ENCODE assay signal across 14 cellular contexts in the genomic region with DNA sequence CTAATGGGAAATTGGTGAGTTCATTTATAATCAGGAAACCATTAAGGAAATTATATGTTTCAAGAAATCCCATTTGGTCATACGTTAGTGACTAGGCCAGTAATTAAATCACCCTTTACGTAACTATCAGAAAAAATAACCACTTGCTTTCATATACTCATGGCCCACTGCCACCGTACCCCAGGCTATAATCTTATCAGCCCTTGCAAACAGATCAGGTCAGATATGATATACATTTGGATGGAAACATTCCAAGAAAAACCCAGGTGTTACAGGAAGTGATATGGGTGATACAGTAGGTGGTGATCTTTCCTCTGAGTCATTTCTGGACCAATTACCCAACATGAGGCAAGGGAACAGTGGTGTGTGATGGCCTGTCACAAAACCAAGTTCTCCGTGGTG.
DNase-seq lines count a peak whose midpoint lies in the region; ATAC-seq and TF ChIP-seq lines count a peak whose summit lies in the region.
"Had no signal": no experiment of that assay in that cellular context is flagged by ENCODE, and none has a peak within 500 bp of the region (broad histone marks: within the 10 kb centered on the region; RNA-seq: fewer than 3 reads in every experiment).

No MANE protein-coding gene starts in this region.

- no peak for TF ChIP-seq CTCF in right atrium auricular region (IDR thresholded peaks at IDR 0.05)
- TF ChIP-seq CTCF in left lung (IDR thresholded peaks at IDR 0.05) = no peak

- H3K27me3 ChIP-seq in right atrium auricular region = no peaks in the 10 kb centered on the region
- H3K27me3 ChIP-seq in left lung = no peaks in the 10 kb centered on the region
- H3K27me3 ChIP-seq: suprapubic skin had no signal

- peak overlapping the region in 1 of 2 donors; percentile 13 for H3K27ac ChIP-seq in right atrium auricular region
- no peak overlapping the region for H3K27ac ChIP-seq in left lung
- H3K27ac ChIP-seq: suprapubic skin had no signal

- intact Hi-C loops in left lung (cut with DNase I) = no loop called here

- H3K9me3 ChIP-seq in right atrium auricular region (no peaks in the 10 kb centered on the region), left lung (no peaks in the 10 kb centered on the region)
- H3K9me3 ChIP-seq: suprapubic skin had no signal

- H3K36me3 ChIP-seq in right atrium auricular region (no peaks in the 10 kb centered on the region), left lung (no peaks in the 10 kb centered on the region)
- H3K36me3 ChIP-seq: suprapubic skin had no signal

- H3K4me1 ChIP-seq in right atrium auricular region (no peaks in the 10 kb centered on the region), left lung (peaks cover 0 to 3% of the 10 kb centered on the region in 2 donors)

- H3K4me3 ChIP-seq in right atrium auricular region = no peak overlapping the region
- H3K4me3 ChIP-seq in left lung = no peak overlapping the region
- H3K4me3 ChIP-seq: suprapubic skin had no signal

- ATAC-seq in left lung = no peak
- ATAC-seq: activated CD8-positive, alpha-beta memory T cell treated with anti-CD3 and anti-CD28 coated beads, Interleukin-2, amount 10 ng/mL, durations not matched to agents 7 days and 5 days; left ventricle myocardium superior had no signal

- DNase-seq in NCI-H1105 treated with DMSO at 0.1 percent for 48 hours (lab: John Stamatoyannopoulos, UW) = peak; percentile 12
- DNase-seq in NCI-H1105 (lab: John Stamatoyannopoulos, UW) = no peak
- peak; percentile 46 for DNase-seq in NCI-H1417 treated with DMSO at 0.1 percent for 48 hours (lab: John Stamatoyannopoulos, UW)
- DNase-seq in T1000 (lab: John Stamatoyannopoulos, UW) = peak; percentile 3
- peak; percentile 53 for DNase-seq in renal cortical epithelial cell (ENCODE audit: low read depth)
- no peak for DNase-seq in ecto neural progenitor cell (ENCODE audit: low spot score)
- no peak for DNase-seq in right atrium auricular region (ENCODE audit: low spot score)
- no peak for DNase-seq in left lung
- DNase-seq: activated CD8-positive, alpha-beta memory T cell treated with anti-CD3 and anti-CD28 coated beads, Interleukin-2, amount 10 ng/mL, durations not matched to agents 7 days and 5 days; activated naive CD4-positive, alpha-beta T cell treated with anti-CD3 and anti-CD28 coated beads, Interleukin-2, amount 50 U/mL, for 16 hours; left ventricle myocardium superior; NCI-H524 treated with DMSO at 0.1 percent for 48 hours; nephron progenitor cell had no signal

Comparison
In these comparisons a context has a peak if more than half of its experiments do, and no peak if none do; other contexts are left out.
1. DNase-seq: peak in NCI-H1105 treated with DMSO at 0.1 percent for 48 hours (single experiment), NCI-H1417 treated with DMSO at 0.1 percent for 48 hours (single experiment), T1000 (single experiment) and renal cortical epithelial cell (single experiment); none in NCI-H1105 (single experiment), ecto neural progenitor cell (single experiment), right atrium auricular region (single experiment) and left lung (0 of 2).